In the genomic region with DNA sequence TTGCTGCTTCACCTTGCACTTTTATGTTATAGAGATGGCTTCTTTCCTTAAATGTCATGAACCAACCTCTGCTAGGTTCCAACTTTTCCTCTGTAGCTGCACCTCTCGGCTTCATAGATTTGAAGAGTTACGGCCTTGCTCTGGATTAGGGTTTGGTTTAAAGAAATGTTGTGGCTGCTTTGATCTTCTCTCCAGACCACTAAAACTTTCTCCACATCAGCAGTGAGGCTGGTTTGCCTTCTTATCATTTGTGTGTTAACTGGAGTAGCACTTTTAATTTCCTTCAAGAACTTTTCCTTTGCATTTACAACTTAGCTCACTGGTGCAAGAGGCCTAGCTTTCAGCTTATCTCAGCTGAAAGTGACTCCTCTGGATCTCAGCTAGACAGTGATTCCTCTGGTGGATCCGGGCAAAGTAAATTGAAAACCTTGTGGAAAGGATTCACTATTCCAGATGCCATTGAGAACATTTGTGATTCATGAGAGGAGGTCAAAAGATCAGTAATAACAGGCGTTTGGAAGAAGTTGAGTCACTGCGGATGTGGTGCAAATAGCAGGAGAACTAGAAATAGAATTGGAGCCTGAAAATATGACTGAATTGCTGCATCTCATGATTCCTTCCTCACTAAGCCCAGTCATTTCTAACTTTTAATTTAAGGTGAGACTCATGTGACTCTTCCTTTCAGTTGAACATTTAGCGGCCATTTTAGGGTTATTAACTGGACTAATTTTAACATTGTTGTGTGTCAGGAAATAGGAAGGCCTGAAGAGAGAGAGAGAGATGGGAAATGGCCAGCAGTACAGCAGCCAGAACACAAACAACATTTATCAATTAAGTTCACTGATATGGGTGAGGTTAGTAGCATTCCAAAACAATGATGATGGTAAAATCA, we compare ENCODE assay signal across 8 cellular contexts. TPM values are rescaled to one million over a fixed set of nuclear protein-coding genes. Genes with fewer than 3 reads are reported as not detected.
DNase-seq lines count a peak whose midpoint lies in the region; ATAC-seq lines count a peak whose summit lies in the region.

No MANE protein-coding gene starts in this region.

- no peak overlapping the region for H3K4me3 ChIP-seq in muscle layer of colon (ENCODE audit: low read depth in 1 of 2, low read length in 2 of 2)

- peak overlapping the region; percentile 64 for H3K27ac Mint-ChIP-seq in activated T-cell treated with anti-CD3 and anti-CD28 coated beads, Interleukin-2, amount 50 U/mL, for 72 hours
- H3K27ac Mint-ChIP-seq in activated naive CD8-positive, alpha-beta T cell, result peak overlapping the region; percentile 62

- H3K9me3 ChIP-seq in muscle layer of colon (ENCODE audit: low read length), result no peaks in the 10 kb centered on the region

- H3K27me3 ChIP-seq in muscle layer of colon (ENCODE audit: control insufficient read depth in 1 of 2, insufficient read depth in 2 of 2, low read length in 2 of 2), result no peaks in the 10 kb centered on the region

- no peaks in the 10 kb centered on the region for H3K36me3 ChIP-seq in muscle layer of colon (ENCODE audit: insufficient read depth, low read length)

- peaks cover 10% of the 10 kb centered on the region for H3K4me1 ChIP-seq in muscle layer of colon (ENCODE audit: insufficient read depth, low read length)

- H3K4me1 Mint-ChIP-seq in activated T-cell treated with anti-CD3 and anti-CD28 coated beads, Interleukin-2, amount 50 U/mL, for 72 hours (ENCODE audit: low read depth), result peaks cover 33% of the 10 kb centered on the region
- peaks cover 17% of the 10 kb centered on the region for H3K4me1 Mint-ChIP-seq in activated naive CD8-positive, alpha-beta T cell (ENCODE audit: low read depth)

- DNase-seq in activated T-cell treated with anti-CD3 and anti-CD28 coated beads, Interleukin-2, amount 50 U/mL, for 72 hours, result no peak
- DNase-seq in activated T-cell treated with anti-CD3 and anti-CD28 coated beads, Interleukin-2, amount 50 U/mL, for 48 hours, result no peak
- DNase-seq in left lobe of liver (ENCODE audit: low spot score), result no peak
- DNase-seq in stimulated activated CD4-positive, alpha-beta T cell treated with anti-CD3 and anti-CD28 coated beads, Interleukin-4, amount 100 ng/mL, for 4 hours, result no peak
- no peak for DNase-seq in activated naive CD4-positive, alpha-beta T cell (lab: John Stamatoyannopoulos, UW)

- H3K36me3 Mint-ChIP-seq in activated T-cell treated with anti-CD3 and anti-CD28 coated beads, Interleukin-2, amount 50 U/mL, for 72 hours (ENCODE audit: insufficient read depth in 2 of 2), result no peaks in the 10 kb centered on the region
- no peaks in the 10 kb centered on the region for H3K36me3 Mint-ChIP-seq in activated naive CD8-positive, alpha-beta T cell

- H3K27me3 Mint-ChIP-seq in activated T-cell treated with anti-CD3 and anti-CD28 coated beads, Interleukin-2, amount 50 U/mL, for 72 hours (ENCODE audit: low read depth), result no peaks in the 10 kb centered on the region
- no peaks in the 10 kb centered on the region for H3K27me3 Mint-ChIP-seq in activated naive CD8-positive, alpha-beta T cell

- no peak overlapping the region for H3K9ac ChIP-seq in muscle layer of colon (ENCODE audit: low read length)

- ATAC-seq in activated T-cell treated with anti-CD3 and anti-CD28 coated beads, Interleukin-2, amount 50 U/mL, for 72 hours (replicated peaks in 1 of 2), result peak; percentile 37 to 76
- ATAC-seq in HG03159 (IDR thresholded peaks at IDR 0.05; ENCODE audit: unreplicated experiment) (peak; percentile 58), left lobe of liver (no peak)

- peak overlapping the region in 1 of 2 donors; percentile 59 for H3K4me3 Mint-ChIP-seq in activated T-cell treated with anti-CD3 and anti-CD28 coated beads, Interleukin-2, amount 50 U/mL, for 72 hours
- no peak overlapping the region for H3K4me3 Mint-ChIP-seq in activated naive CD8-positive, alpha-beta T cell

- H3K9me3 Mint-ChIP-seq in activated T-cell treated with anti-CD3 and anti-CD28 coated beads, Interleukin-2, amount 50 U/mL, for 72 hours, result no peaks in the 10 kb centered on the region
- no peaks in the 10 kb centered on the region for H3K9me3 Mint-ChIP-seq in activated naive CD8-positive, alpha-beta T cell (ENCODE audit: low read depth)

- H3K27ac ChIP-seq in muscle layer of colon (ENCODE audit: low read depth, low read length), result peak overlapping the region; percentile 14

RNA-seq across cellular contexts. Expression of gene RGS1, which starts 16.2 kb away (rescaled TPM):
- total RNA-seq in activated T-cell treated with anti-CD3 and anti-CD28 coated beads, Interleukin-2, amount 50 U/mL, for 72 hours, result 10 to 100 TPM; 25.8 to 30.7 TPM
- 3.1 TPM for total RNA-seq in left lobe of liver
